In the genomic region with DNA sequence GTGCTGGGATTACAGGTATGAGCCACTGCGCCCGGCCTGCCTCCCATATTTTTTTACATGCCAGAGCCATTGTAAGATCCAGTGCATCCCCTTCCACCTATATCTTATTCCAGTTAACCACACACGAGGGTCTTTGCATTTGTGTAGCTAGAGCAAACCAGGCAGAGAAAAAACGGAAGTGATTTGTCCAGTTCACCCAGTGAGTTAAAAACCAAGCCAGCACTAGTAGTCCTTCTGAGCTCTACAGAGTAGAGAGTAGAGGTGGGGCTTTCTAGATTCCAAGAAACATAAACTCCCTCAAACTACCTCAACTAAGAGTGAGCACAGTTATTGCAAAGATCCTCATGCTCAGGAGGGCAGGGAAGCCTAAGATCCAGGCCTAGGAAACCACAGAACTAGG, we compare ENCODE assay signal across 24 cellular contexts. TPM values are rescaled to one million over a fixed set of nuclear protein-coding genes. Genes with fewer than 3 reads are reported as not detected.
"Had no signal": no experiment of that assay in that cellular context is flagged by ENCODE, and none has a peak within 500 bp of the region (broad histone marks: within the 10 kb centered on the region; RNA-seq: fewer than 3 reads in every experiment).

No MANE protein-coding gene starts in this region.

- H3K9me3 ChIP-seq: adrenal gland, body of pancreas, esophagus squamous epithelium, left lung, thyroid gland, upper lobe of right lung had no signal

- H3K36me3 ChIP-seq: adrenal gland, esophagus squamous epithelium, left lung, thyroid gland, upper lobe of right lung had no signal

- H3K4me1 ChIP-seq: adrenal gland, left lung, thyroid gland, upper lobe of right lung had no signal

- H3K27ac ChIP-seq: adrenal gland, body of pancreas, epithelial cell of prostate, esophagus squamous epithelium, left lung, thyroid gland, upper lobe of right lung had no signal

- DNase-seq: activated CD4-positive, alpha-beta T cell treated with anti-CD3 and anti-CD28 coated beads for 4 hours; activated CD4-positive, alpha-beta T cell treated with anti-CD3 and anti-CD28 coated beads, Interleukin-2, amount 50 U/mL, for 48 hours; activated CD8-positive, alpha-beta memory T cell treated with anti-CD3 and anti-CD28 coated beads for 24 hours; activated effector memory CD4-positive, alpha-beta T cell treated with anti-CD3 and anti-CD28 coated beads, Interleukin-2, amount 50 U/mL, for 16 hours; activated naive CD4-positive, alpha-beta T cell treated with anti-CD3 and anti-CD28 coated beads for 36 hours; activated naive CD8-positive, alpha-beta T cell treated with anti-CD3 and anti-CD28 coated beads for 36 hours; activated T-cell treated with anti-CD3 and anti-CD28 coated beads, Interleukin-2, amount 50 U/mL, for 1 hour; adrenal gland; aorta; body of pancreas; dermis blood vessel endothelial cell; effector CD8-positive, alpha-beta T cell; esophagus squamous epithelium; left lung; mesendoderm; small intestine; stimulated activated CD4-positive, alpha-beta T cell treated with anti-CD3 and anti-CD28 coated beads, Interleukin-1b, Interleukin-23, amount 100 ng/mL, for 48 hours; stimulated activated CD4-positive, alpha-beta T cell treated with anti-CD3 and anti-CD28 coated beads, Interleukin-4, amount 100 ng/mL, for 4 hours; stimulated activated CD8-positive, alpha-beta memory T cell treated with anti-CD3 and anti-CD28 coated beads, Interleukin-4, amount 100 ng/mL, for 48 hours; stimulated activated naive CD8-positive, alpha-beta T cell treated with anti-CD3 and anti-CD28 coated beads, Interleukin-15, amount 100 ng/mL, for 72 hours; thyroid gland had no signal

- H3K4me3 ChIP-seq: adrenal gland, body of pancreas, esophagus squamous epithelium, left lung, lung, thyroid gland, upper lobe of right lung had no signal

- H3K27me3 ChIP-seq: adrenal gland, body of pancreas, esophagus squamous epithelium, left lung, thyroid gland, upper lobe of right lung had no signal

RNA-seq across cellular contexts. Expression of gene TMEM158, which starts 34.7 kb away (rescaled TPM):
- total RNA-seq: activated naive CD4-positive, alpha-beta T cell treated with anti-CD3 and anti-CD28 coated beads for 36 hours had no signal
